Comparison of ENCODE assay signal across 9 cellular contexts in the genomic region with DNA sequence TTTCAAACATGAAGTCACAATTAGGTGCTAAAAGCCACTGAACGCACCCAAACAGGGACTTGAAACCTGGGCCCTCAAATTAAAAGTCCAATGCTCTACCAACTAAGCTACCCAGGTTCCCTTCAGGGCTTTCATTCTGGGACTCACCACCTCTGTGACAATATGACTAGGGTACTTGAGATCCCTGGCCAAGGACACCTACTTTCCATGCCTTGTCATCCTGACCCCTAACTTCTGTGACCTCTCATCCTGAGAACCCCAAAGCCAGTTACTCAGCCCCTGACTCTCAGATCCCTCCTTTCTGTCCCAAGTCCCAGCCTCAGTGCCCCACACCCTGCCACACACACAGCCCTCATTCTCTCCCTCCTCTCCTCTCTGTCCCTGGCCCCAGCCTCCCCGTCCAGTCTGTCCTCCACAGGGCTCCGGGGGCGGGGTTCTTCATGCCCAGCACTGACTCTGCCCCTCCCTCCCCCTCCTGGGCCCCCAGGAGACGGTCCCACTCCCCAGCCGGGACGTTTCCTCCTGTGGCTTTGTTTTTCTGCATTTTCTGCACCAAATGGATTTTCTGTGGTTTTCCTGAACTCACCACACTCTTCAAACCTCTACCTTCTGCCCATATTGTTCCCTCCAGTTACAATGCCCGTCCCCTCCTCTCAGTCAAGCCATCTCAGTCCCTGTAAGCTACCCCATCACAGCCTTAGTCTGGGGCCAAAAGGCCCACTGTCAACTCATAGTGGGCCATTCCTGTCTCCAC. TPM values are rescaled to one million over a fixed set of nuclear protein-coding genes. Genes with fewer than 3 reads are reported as not detected.
A peak's percentile ranks its signal among the peaks of the same experiment; 100 is the strongest.
DNase-seq lines count a peak whose midpoint lies in the region; ATAC-seq and TF ChIP-seq lines count a peak whose summit lies in the region.
"Had no signal": no experiment of that assay in that cellular context is flagged by ENCODE, and none has a peak within 500 bp of the region (broad histone marks: within the 10 kb centered on the region; RNA-seq: fewer than 3 reads in every experiment).

No MANE protein-coding gene starts in this region.

- H3K27me3 Mint-ChIP-seq in activated CD4-positive, alpha-beta T cell treated with anti-CD3 and anti-CD28 coated beads, Interleukin-2, amount 10 ng/mL, durations not matched to agents 7 days and 5 days: peaks cover 2% of the 10 kb centered on the region

- no peak overlapping the region for H3K9ac ChIP-seq in SK-N-MC (ENCODE audit: insufficient read length)

- peak overlapping the region; percentile 79 for H3K27ac Mint-ChIP-seq in activated CD4-positive, alpha-beta T cell treated with anti-CD3 and anti-CD28 coated beads, Interleukin-2, amount 10 ng/mL, durations not matched to agents 7 days and 5 days

- intact Hi-C loops in esophagus muscularis mucosa (cut with DNase I): no loop called here

- H3K27ac ChIP-seq in SK-N-MC (peak overlapping the region; percentile 78), esophagus muscularis mucosa (replicated peaks in 1 of 4) (peak overlapping the region in 1 of 4 donors; percentile 15)

- ATAC-seq in stimulated activated naive CD8-positive, alpha-beta T cell treated with anti-CD3 and anti-CD28 coated beads, Interleukin-15, Interleukin-2, amounts not matched to agents 100 U/mL and 50 U/mL, for 24 hours: peak; percentile 26
- no peak for ATAC-seq in GM18858 (IDR thresholded peaks at IDR 0.05; ENCODE audit: unreplicated experiment)
- no peak for ATAC-seq in GM19035 (IDR thresholded peaks at IDR 0.05; ENCODE audit: unreplicated experiment)

- H3K4me3 ChIP-seq in SK-N-MC (no peak overlapping the region), esophagus muscularis mucosa (peak overlapping the region; percentile 58 to 81 (median 60))

- H3K9me3 ChIP-seq in SK-N-MC (ENCODE audit: low read depth, low read length) (no peaks in the 10 kb centered on the region), esophagus muscularis mucosa (no peaks in the 10 kb centered on the region)

- POLR2A ChIA-PET in activated CD4-positive, alpha-beta T cell treated with anti-CD3 and anti-CD28 coated beads, Interleukin-2, amount 10 ng/mL, durations not matched to agents 7 days and 5 days (lab: Charles Lee): interaction anchor here (0.6 to 0.7 kb wide), 2 partner anchors 12 to 39 kb away, joined by 3 read pairs; no protein-coding TSS in a partner anchor

- no peak for TF ChIP-seq POLR2A in esophagus muscularis mucosa (IDR thresholded peaks at IDR 0.05; ENCODE audit: low read depth)

- H3K36me3 Mint-ChIP-seq in activated CD4-positive, alpha-beta T cell treated with anti-CD3 and anti-CD28 coated beads, Interleukin-2, amount 10 ng/mL, durations not matched to agents 7 days and 5 days (ENCODE audit: low read depth): no peaks in the 10 kb centered on the region

- CTCF ChIA-PET in activated CD4-positive, alpha-beta T cell treated with anti-CD3 and anti-CD28 coated beads, Interleukin-2, amount 10 ng/mL, durations not matched to agents 7 days and 5 days (lab: Charles Lee): interaction anchor here (0.6 to 3.3 kb wide), 10 partner anchors 8 to 690 kb away, joined by 3 to 17 read pairs (median 6); no protein-coding TSS in a partner anchor

- no peak for DNase-seq in activated CD4-positive, alpha-beta T cell treated with anti-CD3 and anti-CD28 coated beads, Interleukin-2, amount 10 ng/mL, durations not matched to agents 7 days and 5 days
- no peak for DNase-seq in activated CD4-positive, alpha-beta T cell treated with anti-CD3 and anti-CD28 coated beads for 48 hours
- no peak for DNase-seq in SK-N-MC (ENCODE audit: low read depth, low spot score)
- no peak for DNase-seq in esophagus muscularis mucosa (ENCODE audit: extremely low spot score)
- no peak for DNase-seq in stimulated activated naive CD8-positive, alpha-beta T cell treated with anti-CD3 and anti-CD28 coated beads, Interleukin-15, Interleukin-2, amounts not matched to agents 100 U/mL and 50 U/mL, for 24 hours
- no peak for DNase-seq in SIG-M5 (lab: John Stamatoyannopoulos, UW)
- DNase-seq: NCI-H187 treated with DMSO at 0.1 percent for 48 hours had no signal

- no peak for TF ChIP-seq CTCF in esophagus muscularis mucosa (IDR thresholded peaks at IDR 0.05)

- H3K27me3 ChIP-seq in esophagus muscularis mucosa: no peaks in the 10 kb centered on the region

- 72% methylated on average over 8 of the region's 8 CpGs for WGBS in esophagus muscularis mucosa

- TF ChIP-seq EP300 in esophagus muscularis mucosa (IDR thresholded peaks at IDR 0.05): no peak

- H3K4me1 ChIP-seq in esophagus muscularis mucosa: peaks cover 13 to 24% (median 19%) of the 10 kb centered on the region in 4 donors

- H3K9me3 Mint-ChIP-seq in activated CD4-positive, alpha-beta T cell treated with anti-CD3 and anti-CD28 coated beads, Interleukin-2, amount 10 ng/mL, durations not matched to agents 7 days and 5 days: no peaks in the 10 kb centered on the region

- H3K4me1 Mint-ChIP-seq in activated CD4-positive, alpha-beta T cell treated with anti-CD3 and anti-CD28 coated beads, Interleukin-2, amount 10 ng/mL, durations not matched to agents 7 days and 5 days: peaks cover 26% of the 10 kb centered on the region

- peaks cover 85% of the 10 kb centered on the region for H3K36me3 ChIP-seq in SK-N-MC (ENCODE audit: insufficient read depth, low read length)
- peaks cover 0 to 24% (median 17%) of the 10 kb centered on the region in 4 donors for H3K36me3 ChIP-seq in esophagus muscularis mucosa

- H3K4me3 Mint-ChIP-seq in activated CD4-positive, alpha-beta T cell treated with anti-CD3 and anti-CD28 coated beads, Interleukin-2, amount 10 ng/mL, durations not matched to agents 7 days and 5 days: peak overlapping the region; percentile 45

RNA-seq across cellular contexts. Expression of gene RCN3, which starts 7.0 kb away (rescaled TPM):
- total RNA-seq in activated CD4-positive, alpha-beta T cell treated with anti-CD3 and anti-CD28 coated beads, Interleukin-2, amount 10 ng/mL, durations not matched to agents 7 days and 5 days: 1 to 10 TPM; 4.2 TPM
- 10 to 100 TPM in 3 of 4 donors, 1 to 10 TPM in 1; 9.8 to 22.4 (median 18.0) TPM for total RNA-seq in esophagus muscularis mucosa

RNA-seq across cellular contexts. Expression of gene FCGRT, which starts 22.3 kb away (rescaled TPM):
- total RNA-seq in activated CD4-positive, alpha-beta T cell treated with anti-CD3 and anti-CD28 coated beads, Interleukin-2, amount 10 ng/mL, durations not matched to agents 7 days and 5 days: 10 to 100 TPM; 25.0 to 27.4 TPM
- 100 to 1,000 TPM; 108 to 234 (median 170) TPM for total RNA-seq in esophagus muscularis mucosa

RNA-seq across cellular contexts. Expression of gene RPS11, which starts 38.6 kb away (rescaled TPM):
- total RNA-seq in activated CD4-positive, alpha-beta T cell treated with anti-CD3 and anti-CD28 coated beads, Interleukin-2, amount 10 ng/mL, durations not matched to agents 7 days and 5 days: 1,000 to 10,000 TPM; 1,996 to 2,084 TPM
- total RNA-seq in esophagus muscularis mucosa: 1,000 to 10,000 TPM; 1,719 to 5,089 (median 3,692) TPM

RNA-seq across cellular contexts. Expression of gene NOSIP, which starts 45.5 kb away (rescaled TPM):
- 100 to 1,000 TPM; 288 TPM for total RNA-seq in activated CD4-positive, alpha-beta T cell treated with anti-CD3 and anti-CD28 coated beads, Interleukin-2, amount 10 ng/mL, durations not matched to agents 7 days and 5 days
- 10 to 100 TPM; 51.0 to 71.6 (median 59.2) TPM for total RNA-seq in esophagus muscularis mucosa

RNA-seq across cellular contexts. Expression of gene PRRG2, which starts 46.3 kb away (rescaled TPM):
- total RNA-seq in activated CD4-positive, alpha-beta T cell treated with anti-CD3 and anti-CD28 coated beads, Interleukin-2, amount 10 ng/mL, durations not matched to agents 7 days and 5 days: 1 to 10 TPM; 1.1 TPM
- total RNA-seq in esophagus muscularis mucosa: 1 to 10 TPM in 2 of 4 donors, under 1 TPM in 1, not detected in 1; 0.17 to 2.5 (median 1.6) TPM
